In genomic region chr2:7646024-7646423, GRCh38 we compare ENCODE assay signal across 20 cellular contexts.
DNase-seq lines count a peak whose midpoint lies in the region; ATAC-seq and TF ChIP-seq lines count a peak whose summit lies in the region.
"Had no signal": no experiment of that assay in that cellular context is flagged by ENCODE, and none has a peak within 500 bp of the region (broad histone marks: within the 10 kb centered on the region; RNA-seq: fewer than 3 reads in every experiment).

No MANE protein-coding gene starts in this region.

- H3K23ac ChIP-seq in mesenchymal stem cell (ENCODE audit: low read length in 2 of 2), result no peak overlapping the region

- H3K4me1 ChIP-seq in BE2C, result peaks cover 9% of the 10 kb centered on the region; the same call in 1 of the 2 replicates
- peaks cover 0 to 8% of the 10 kb centered on the region in 2 experiments; a peak in 1 of 4 replicates for H3K4me1 ChIP-seq in SK-N-SH (ENCODE audit: control insufficient read depth in 1 of 2, insufficient read depth in 2 of 2, low read depth in 1 of 2, low read length in 1 of 2)
- no peaks in the 10 kb centered on the region for H3K4me1 ChIP-seq in mesenchymal stem cell (ENCODE audit: control insufficient read depth, insufficient read depth, low read depth, low read length)
- H3K4me1 ChIP-seq: A549, BLaER1 had no signal

- no peaks in the 10 kb centered on the region for H3K79me1 ChIP-seq in mesenchymal stem cell (replicated peaks; ENCODE audit: low read length, poor library complexity, severe bottlenecking)

- H3K9me2 ChIP-seq in SK-N-SH, result no peaks in the 10 kb centered on the region

- no peak overlapping the region for H3K18ac ChIP-seq in mesenchymal stem cell (ENCODE audit: low read depth in 1 of 2, low read length in 2 of 2)

- H3K9me3 ChIP-seq in BE2C, result 0 out of 2 replicates have a peak, but pooled peaks cover 3% of the 10 kb centered on the region
- H3K9me3 ChIP-seq in SK-N-SH, result no peaks in the 10 kb centered on the region
- H3K9me3 ChIP-seq in mesenchymal stem cell (ENCODE audit: control insufficient read depth, low read length), result peaks cover 4% of the 10 kb centered on the region

- no peak for TF ChIP-seq RAD21 in SK-N-SH (IDR thresholded peaks at IDR 0.05; ENCODE audit: low read length)

- ATAC-seq in HG03354 (IDR thresholded peaks at IDR 0.05; ENCODE audit: poor library complexity, severe bottlenecking, unreplicated experiment), result no peak
- ATAC-seq: A549, GM12878 had no signal

- H3K27ac ChIP-seq in SK-N-SH (ENCODE audit: low read depth in 2 of 2, low read length in 1 of 2) (no peak overlapping the region), mesenchymal stem cell (ENCODE audit: low read length, poor library complexity, severe bottlenecking) (no peak overlapping the region)
- H3K27ac ChIP-seq: 22Rv1, A549, BLaER1 had no signal

- H2BK12ac ChIP-seq in mesenchymal stem cell (ENCODE audit: low read length in 2 of 2), result no peak overlapping the region

- H2BK15ac ChIP-seq in mesenchymal stem cell (ENCODE audit: low read depth, poor library complexity, severe bottlenecking), result no peak overlapping the region

- H2BK120ac ChIP-seq in mesenchymal stem cell (ENCODE audit: low read depth, low read length), result peak overlapping the region; percentile 19

- H3F3A ChIP-seq in SK-N-SH (replicated peaks; ENCODE audit: insufficient read depth), result no peaks in the 10 kb centered on the region

- H2AK5ac ChIP-seq in mesenchymal stem cell (ENCODE audit: low read length, severe bottlenecking), result no peak overlapping the region

- TF ChIP-seq CTCF in BE2C (IDR thresholded peaks at IDR 0.05; ENCODE audit: low read depth, low read length), result no peak
- no peak for TF ChIP-seq CTCF in SK-N-SH (IDR thresholded peaks at IDR 0.05)

- POLR2A ChIA-PET in SK-N-SH (lab: Yijun Ruan, JAX), result no interaction called here

- H4K20me1 ChIP-seq in SK-N-SH (ENCODE audit: insufficient read depth), result no peaks in the 10 kb centered on the region
- H4K20me1 ChIP-seq: BLaER1 had no signal

- no peak overlapping the region for H3K9ac ChIP-seq in SK-N-SH
- H3K9ac ChIP-seq in mesenchymal stem cell (ENCODE audit: low read length), result no peak overlapping the region
- H3K9ac ChIP-seq: BLaER1 had no signal

- no peak overlapping the region for H2BK5ac ChIP-seq in mesenchymal stem cell (ENCODE audit: low read depth, low read length, poor library complexity, severe bottlenecking)

- no peak overlapping the region for H3K4me3 ChIP-seq in BE2C (ENCODE audit: low read depth, low read length)
- H3K4me3 ChIP-seq in SK-N-SH (ENCODE audit: low read depth in 2 of 2, low read length in 1 of 2), result no peak overlapping the region
- H3K4me3 ChIP-seq in mesenchymal stem cell (ENCODE audit: insufficient read depth in 1 of 2, low read depth in 1 of 2, low read length in 2 of 2), result no peak overlapping the region
- H3K4me3 ChIP-seq: A549, BLaER1, GM12878 had no signal

- H3K4me2 ChIP-seq in SK-N-SH (no peak overlapping the region), mesenchymal stem cell (ENCODE audit: low read length, poor library complexity, severe bottlenecking) (no peak overlapping the region)
- H3K4me2 ChIP-seq: A549, BLaER1 had no signal

- no peak overlapping the region for H2AFZ ChIP-seq in SK-N-SH (ENCODE audit: low read depth)
- H2AFZ ChIP-seq in mesenchymal stem cell (ENCODE audit: low read depth, low read length), result no peak overlapping the region

- peak in 1 of 2 experiments; percentile 63; a peak in 2 of 4 replicates for TF ChIP-seq EP300 in SK-N-SH (IDR thresholded peaks at IDR 0.05; ENCODE audit: borderline replicate concordance in 1 of 2, low read depth in 1 of 2, low read length in 1 of 2)

- no peak overlapping the region for H3K4ac ChIP-seq in mesenchymal stem cell (ENCODE audit: low read depth in 1 of 2, low read length in 2 of 2)

- CTCF ChIA-PET in SK-N-SH (lab: Yijun Ruan, JAX), result interaction anchor here (0.6 to 2.5 kb wide), 6 partner anchors 10 to 1810 kb away, joined by 3 to 12 read pairs (median 4); no protein-coding TSS in a partner anchor

- H3K27me3 ChIP-seq in BE2C (no peaks in the 10 kb centered on the region), SK-N-SH (ENCODE audit: insufficient read depth) (no peaks in the 10 kb centered on the region), mesenchymal stem cell (ENCODE audit: control insufficient read depth in 1 of 2, insufficient read depth in 1 of 2, low read length in 2 of 2) (no peaks in the 10 kb centered on the region)
- H3K27me3 ChIP-seq: BLaER1 had no signal

- peak; percentile 6 for DNase-seq in BE2C
- DNase-seq in SK-N-SH, result no peak
- peak; percentile 5 for DNase-seq in cerebellar cortex (ENCODE audit: low spot score)
- no peak for DNase-seq in mesenchymal stem cell
- DNase-seq in DMS 273 treated with DMSO at 0.1 percent for 48 hours (lab: John Stamatoyannopoulos, UW), result no peak
- no peak for DNase-seq in stimulated activated CD4-positive, alpha-beta T cell treated with anti-CD3 and anti-CD28 coated beads, Interleukin-4, amount 100 ng/mL, for 4 hours
- no peak for DNase-seq in DMS79 treated with DMSO at 0.1 percent for 48 hours (lab: John Stamatoyannopoulos, UW)
- DNase-seq: AML-193; CD4-positive, alpha-beta memory T cell; CD4-positive, CD25-positive, alpha-beta regulatory T cell; CD8-positive, alpha-beta memory T cell; COR-L47; DND-41; EL; GDM1 had no signal

- 26% methylated on average over 3 of the region's 3 CpGs for WGBS in SK-N-SH (ENCODE audit: low lambda C conversion rate)
- WGBS in mesenchymal stem cell, result 40% methylated on average over 1 of the region's 3 CpGs

- H4K8ac ChIP-seq in mesenchymal stem cell (ENCODE audit: low read length), result no peak overlapping the region

- no peak overlapping the region for H4K91ac ChIP-seq in mesenchymal stem cell (ENCODE audit: low read length)

- no peaks in the 10 kb centered on the region for H3K79me2 ChIP-seq in SK-N-SH (ENCODE audit: insufficient read depth)

- H3K14ac ChIP-seq in mesenchymal stem cell (ENCODE audit: low read length in 2 of 2), result no peak overlapping the region

- H3K36me3 ChIP-seq in BE2C (no peaks in the 10 kb centered on the region), SK-N-SH (replicated peaks in 1 of 2; ENCODE audit: control insufficient read depth in 1 of 2, insufficient read depth in 2 of 2, low read length in 1 of 2) (no peaks in the 10 kb centered on the region), mesenchymal stem cell (ENCODE audit: control insufficient read depth in 1 of 2, insufficient read depth in 2 of 2, low read depth in 1 of 2, low read length in 2 of 2) (no peaks in the 10 kb centered on the region)
- H3K36me3 ChIP-seq: BLaER1 had no signal

TF ChIP-seq in SK-N-SH, 30 proteins besides CTCF, POLR2A, EP300 and RAD21:
- TF ChIP-seq YY1 (IDR thresholded peaks at IDR 0.05; ENCODE audit: low read depth) (no peak), RCOR1 (IDR thresholded peaks at IDR 0.05; ENCODE audit: low read length) (peak; percentile 77; the same call in 1 of the 2 replicates)
TF ChIP-seq in SK-N-SH: peak in this region for 1.

Comparison
In these comparisons a context has a peak if more than half of its experiments do, and no peak if none do; other contexts are left out.
1. DNase-seq: peak in BE2C (single experiment) and cerebellar cortex (single experiment); none in SK-N-SH (single experiment), mesenchymal stem cell (single experiment), DMS 273 treated with DMSO at 0.1 percent for 48 hours (single experiment), stimulated activated CD4-positive, alpha-beta T cell treated with anti-CD3 and anti-CD28 coated beads, Interleukin-4, amount 100 ng/mL, for 4 hours (0 of 2) and DMS79 treated with DMSO at 0.1 percent for 48 hours (single experiment).